ENCODE assay signal across 8 cellular contexts in genomic region chr4:121072080-121072835, GRCh38. TPM values are rescaled to one million over a fixed set of nuclear protein-coding genes. Genes with fewer than 3 reads are reported as not detected.
DNase-seq lines count a peak whose midpoint lies in the region; ATAC-seq and TF ChIP-seq lines count a peak whose summit lies in the region.

TSS of gene NDNF (minus strand) at chr4:121072535. CDS start at chr4:121045837, 26,698 bp downstream.

- intact Hi-C loops in activated T-helper 2 cell treated with anti-CD3 and anti-CD28 coated beads, Interferon-gamma antibody, Interleukin-2, Interleukin-4, amounts not matched to agents 10 μg/mL and 5 μg/mL and 100 μg/mL, durations not matched to agents 14 hours and 24 hours and 36 hours (cut with micrococcal nuclease), result loop anchor here (5.0 to 10.0 kb wide), 2 partner anchors 40 to 147 kb away; partner anchors contain the start of gene PRDM5
- intact Hi-C loops in uterus (cut with DNase I; ENCODE audit: low total_unique reads), result no loop called here

- DNase-seq in DMS 273 (lab: John Stamatoyannopoulos, UW; ENCODE audit: unreplicated experiment), result peak; percentile 43
- no peak for DNase-seq in DMS 273 treated with DMSO at 0.1 percent for 48 hours (lab: John Stamatoyannopoulos, UW)
- DNase-seq in MV-4-11 (lab: John Stamatoyannopoulos, UW), result peak; percentile 41
- peak; percentile 23 for DNase-seq in activated T-helper 2 cell treated with anti-CD3 and anti-CD28 coated beads, Interferon-gamma antibody, Interleukin-2, Interleukin-4, amounts not matched to agents 10 μg/mL and 5 μg/mL and 100 μg/mL, durations not matched to agents 14 hours and 24 hours and 36 hours (ENCODE audit: low spot score)
- DNase-seq in globus pallidus (ENCODE audit: low spot score), result peak; percentile 24
- DNase-seq in neuronal stem cell (ENCODE audit: low spot score), result peak; percentile 57
- DNase-seq in uterus, result peak; percentile 13 to 15

- peak within 1 kb of the TSS; percentile 14 for H3K4ac ChIP-seq in neuronal stem cell (ENCODE audit: low read length)

- H2BK15ac ChIP-seq in neuronal stem cell (ENCODE audit: low read length), result peak within 1 kb of the TSS; percentile 96

- H3K36me3 Mint-ChIP-seq in activated T-helper 2 cell treated with anti-CD3 and anti-CD28 coated beads, Interferon-gamma antibody, Interleukin-2, Interleukin-4, amounts not matched to agents 10 μg/mL and 5 μg/mL and 100 μg/mL, durations not matched to agents 14 hours and 24 hours and 36 hours (ENCODE audit: low read depth), result no peaks in the 10 kb centered on the region

- H3K14ac ChIP-seq in neuronal stem cell (ENCODE audit: low read length), result peak within 1 kb of the TSS; percentile 71

- TF ChIP-seq CTCF in uterus (IDR thresholded peaks at IDR 0.05), result no peak

- peak within 1 kb of the TSS; percentile 97 for H2BK12ac ChIP-seq in neuronal stem cell (ENCODE audit: low read length)

- no peaks in the 10 kb centered on the region for H3K9me3 Mint-ChIP-seq in activated T-helper 2 cell treated with anti-CD3 and anti-CD28 coated beads, Interferon-gamma antibody, Interleukin-2, Interleukin-4, amounts not matched to agents 10 μg/mL and 5 μg/mL and 100 μg/mL, durations not matched to agents 14 hours and 24 hours and 36 hours

- peak within 1 kb of the TSS; percentile 95 for H3K4me2 ChIP-seq in neuronal stem cell (ENCODE audit: insufficient read depth, low read length, poor library complexity, severe bottlenecking)

- H3K27me3 Mint-ChIP-seq in activated T-helper 2 cell treated with anti-CD3 and anti-CD28 coated beads, Interferon-gamma antibody, Interleukin-2, Interleukin-4, amounts not matched to agents 10 μg/mL and 5 μg/mL and 100 μg/mL, durations not matched to agents 14 hours and 24 hours and 36 hours (ENCODE audit: low read depth), result peaks cover 73% of the 10 kb centered on the region

- H3K27me3 ChIP-seq in neuronal stem cell (ENCODE audit: control insufficient read depth in 3 of 3, insufficient read depth in 3 of 3, low read depth in 1 of 3, low read length in 3 of 3) (peaks cover 0 to 21% (median 5%) of the 10 kb centered on the region in 3 experiments), uterus (no peaks in the 10 kb centered on the region)

- H3K4me1 Mint-ChIP-seq in activated T-helper 2 cell treated with anti-CD3 and anti-CD28 coated beads, Interferon-gamma antibody, Interleukin-2, Interleukin-4, amounts not matched to agents 10 μg/mL and 5 μg/mL and 100 μg/mL, durations not matched to agents 14 hours and 24 hours and 36 hours (ENCODE audit: low read depth), result peaks cover 18% of the 10 kb centered on the region

- WGBS in neuronal stem cell (ENCODE audit: extremely low coverage in 2 of 2, insufficient read length in 2 of 2, insufficient replicate concordance in 1 of 2), 2 donors, result no CpG with 5 or more reads among the region's 70 CpGs

- no peak within 1 kb of the TSS for H2AK5ac ChIP-seq in neuronal stem cell (ENCODE audit: low read depth, low read length)

- peak within 1 kb of the TSS; percentile 84 for H3K9ac ChIP-seq in neuronal stem cell (ENCODE audit: low read depth, low read length, poor library complexity)

- H2AFZ ChIP-seq in neuronal stem cell (ENCODE audit: low read length), result peak within 1 kb of the TSS; percentile 93

- H3K9me3 ChIP-seq in neuronal stem cell (replicated peaks in 1 of 2; ENCODE audit: control insufficient read depth in 2 of 2, insufficient read depth in 1 of 2, low read depth in 1 of 2, low read length in 2 of 2) (no peaks in the 10 kb centered on the region), uterus (no peaks in the 10 kb centered on the region)

- peak within 1 kb of the TSS; percentile 99 for H3K18ac ChIP-seq in neuronal stem cell (ENCODE audit: low read length)

- peak within 1 kb of the TSS; percentile 78 to 87 for H3K4me3 ChIP-seq in neuronal stem cell (ENCODE audit: low read length in 2 of 2)
- H3K4me3 ChIP-seq in uterus, result peak within 1 kb of the TSS; percentile 36 to 49

- H3K4me1 ChIP-seq in neuronal stem cell (ENCODE audit: control insufficient read depth in 2 of 2, insufficient read depth in 1 of 2, low read depth in 1 of 2, low read length in 2 of 2) (peaks cover 1 to 13% of the 10 kb centered on the region in 2 donors), uterus (no peaks in the 10 kb centered on the region)

- no peak within 1 kb of the TSS for H3K27ac Mint-ChIP-seq in activated T-helper 2 cell treated with anti-CD3 and anti-CD28 coated beads, Interferon-gamma antibody, Interleukin-2, Interleukin-4, amounts not matched to agents 10 μg/mL and 5 μg/mL and 100 μg/mL, durations not matched to agents 14 hours and 24 hours and 36 hours

- H2BK5ac ChIP-seq in neuronal stem cell (ENCODE audit: low read length), result peak within 1 kb of the TSS; percentile 96

- H3K36me3 ChIP-seq in neuronal stem cell (replicated peaks in 1 of 2; ENCODE audit: control insufficient read depth in 2 of 2, insufficient read depth in 2 of 2, low read length in 2 of 2) (no peaks in the 10 kb centered on the region), uterus (no peaks in the 10 kb centered on the region)

- H3K4me3 Mint-ChIP-seq in activated T-helper 2 cell treated with anti-CD3 and anti-CD28 coated beads, Interferon-gamma antibody, Interleukin-2, Interleukin-4, amounts not matched to agents 10 μg/mL and 5 μg/mL and 100 μg/mL, durations not matched to agents 14 hours and 24 hours and 36 hours (ENCODE audit: low read depth), result peak within 1 kb of the TSS; percentile 78

- peak within 1 kb of the TSS; percentile 74 for H2BK120ac ChIP-seq in neuronal stem cell (ENCODE audit: low read depth, low read length)

- H3K27ac ChIP-seq in neuronal stem cell (replicated peaks; ENCODE audit: low read length) (peak within 1 kb of the TSS; percentile 49), uterus (peak within 1 kb of the TSS in 1 of 2 donors; percentile 55)

- H3K23ac ChIP-seq in neuronal stem cell (ENCODE audit: low read depth, low read length, poor library complexity), result peak within 1 kb of the TSS; percentile 75

- peaks cover 2% of the 10 kb centered on the region for H3K79me1 ChIP-seq in neuronal stem cell (ENCODE audit: low read depth, low read length)

- peak within 1 kb of the TSS; percentile 24 for H4K91ac ChIP-seq in neuronal stem cell (ENCODE audit: low read depth, low read length, poor library complexity)

- H4K8ac ChIP-seq in neuronal stem cell (ENCODE audit: low read depth, low read length), result peak within 1 kb of the TSS; percentile 30

- ATAC-seq in HG03469 (IDR thresholded peaks at IDR 0.05; ENCODE audit: unreplicated experiment), result no peak

- TF ChIP-seq POLR2A in uterus (IDR thresholded peaks at IDR 0.05), result no peak

RNA-seq across cellular contexts. Expression of gene NDNF, which starts in this region (rescaled TPM):
- total RNA-seq in activated T-helper 2 cell treated with anti-CD3 and anti-CD28 coated beads, Interferon-gamma antibody, Interleukin-2, Interleukin-4, amounts not matched to agents 10 μg/mL and 5 μg/mL and 100 μg/mL, durations not matched to agents 14 hours and 24 hours and 36 hours, result 0.55 and 0.78 TPM in 2 replicates
- 11.6 TPM for polyA plus RNA-seq in neuronal stem cell (2013, experiment 1 of 2)
- polyA plus RNA-seq in neuronal stem cell (2013, experiment 2 of 2), result 11.1 TPM
- 10 to 100 TPM in 1 of 4 donors, 1 to 10 TPM in 3; 1.5 to 10.9 (median 8.0) TPM for total RNA-seq in uterus

Comparison
In these comparisons a context has a peak if more than half of its experiments do, and no peak if none do; other contexts are left out.
1. Peak in DNase-seq in activated T-helper 2 cell treated with anti-CD3 and anti-CD28 coated beads, Interferon-gamma antibody, Interleukin-2, Interleukin-4, amounts not matched to agents 10 μg/mL and 5 μg/mL and 100 μg/mL, durations not matched to agents 14 hours and 24 hours and 36 hours; RNA of the gene not detected or under 1 TPM.